Comparison of ENCODE assay signal across 26 cellular contexts in genomic region chr16:62383941-62384340, GRCh38.
"Had no signal": no experiment of that assay in that cellular context is flagged by ENCODE, and none has a peak within 500 bp of the region (broad histone marks: within the 10 kb centered on the region; RNA-seq: fewer than 3 reads in every experiment).

No MANE protein-coding gene starts in this region.

- ATAC-seq: stimulated activated effector memory CD8-positive, alpha-beta T cell treated with anti-CD3 and anti-CD28 coated beads, Interleukin-12 subunit alpha, Interleukin-12 subunit beta, amount 100 ng/mL, for 72 hours; stimulated activated memory B cell treated with anti-CD40 and anti-IgM and Interleukin-4, amounts not matched to agents 10 μg/mL and 1 μg/mL and 100 μg/mL, for 72 hours; stimulated activated naive B cell treated with anti-CD40 and anti-IgM and Interleukin-4, amounts not matched to agents 10 μg/mL and 1 μg/mL and 100 μg/mL, for 72 hours; stimulated activated naive CD8-positive, alpha-beta T cell treated with anti-CD3 and anti-CD28 coated beads, Interleukin-15, amount 100 ng/mL, for 72 hours; stimulated activated naive CD8-positive, alpha-beta T cell treated with anti-CD3 and anti-CD28 coated beads, Interleukin-15, Interleukin-2, amounts not matched to agents 100 U/mL and 50 U/mL, for 24 hours; upper lobe of right lung had no signal

- H3K27me3 ChIP-seq: stomach, suprapubic skin, testis, thyroid gland, tibial artery, tibial nerve, transverse colon, upper lobe of left lung, upper lobe of right lung, uterus, vagina had no signal

- H3K4me3 ChIP-seq: stomach, suprapubic skin, testis, thoracic aorta, thyroid gland, tibial artery, tibial nerve, transverse colon, upper lobe of left lung, upper lobe of right lung, uterus, vagina had no signal

- H3K27ac ChIP-seq: stomach, suprapubic skin, testis, thoracic aorta, thyroid gland, tibial artery, tibial nerve, transverse colon, upper lobe of left lung, upper lobe of right lung, uterus, vagina had no signal

- H3K36me3 ChIP-seq: stomach, suprapubic skin, thoracic aorta, thyroid gland, tibial artery, tibial nerve, transverse colon, upper lobe of left lung, upper lobe of right lung, uterus, vagina had no signal

- DNase-seq: stimulated activated CD4-positive, alpha-beta T cell treated with anti-CD3 and anti-CD28 coated beads, Interleukin-2, amount 100 ng/mL, for 48 hours; stimulated activated CD4-positive, alpha-beta T cell treated with anti-CD3 and anti-CD28 coated beads, Interleukin-4, amount 100 ng/mL, for 1 hour; stimulated activated CD4-positive, alpha-beta T cell treated with anti-CD3 and anti-CD28 coated beads, Interleukin-4, amount 100 ng/mL, for 24 hours; stimulated activated CD4-positive, alpha-beta T cell treated with anti-CD3 and anti-CD28 coated beads, Interleukin-4, amount 100 ng/mL, for 4 hours; stimulated activated CD8-positive, alpha-beta memory T cell treated with anti-CD3 and anti-CD28 coated beads, Interleukin-4, amount 100 ng/mL, for 48 hours; stimulated activated naive B cell treated with anti-CD40 and anti-IgM and Interleukin-4, amounts not matched to agents 10 μg/mL and 1 μg/mL and 100 μg/mL, for 72 hours; stimulated activated naive CD4-positive, alpha-beta T cell; stimulated activated naive CD4-positive, alpha-beta T cell treated with Interleukin-2 at 50 U/mL for 16 hours; stimulated activated naive CD8-positive, alpha-beta T cell treated with anti-CD3 and anti-CD28 coated beads, Interleukin-15, amount 100 ng/mL, for 72 hours; stimulated activated naive CD8-positive, alpha-beta T cell treated with anti-CD3 and anti-CD28 coated beads, Interleukin-15, Interleukin-2, amounts not matched to agents 100 U/mL and 50 U/mL, for 24 hours; stomach; substantia nigra; testis; thyroid gland; tibial artery; transverse colon; trophoblast cell; upper lobe of left lung; upper lobe of right lung; uterus had no signal

- H3K9me3 ChIP-seq: suprapubic skin, testis, thoracic aorta, thyroid gland, tibial artery, tibial nerve, upper lobe of left lung, upper lobe of right lung, uterus, vagina had no signal

- H3K4me1 ChIP-seq: stomach, suprapubic skin, thyroid gland, tibial artery, tibial nerve, transverse colon, upper lobe of left lung, upper lobe of right lung, uterus, vagina had no signal
